In genomic region chr16:2004795-2005517, GRCh38 we compare ENCODE assay signal across 14 cellular contexts. TPM values are rescaled to one million over a fixed set of nuclear protein-coding genes. Genes with fewer than 3 reads are reported as not detected.
DNase-seq lines count a peak whose midpoint lies in the region; ATAC-seq and TF ChIP-seq lines count a peak whose summit lies in the region.
"Had no signal": no experiment of that assay in that cellular context is flagged by ENCODE, and none has a peak within 500 bp of the region (broad histone marks: within the 10 kb centered on the region; RNA-seq: fewer than 3 reads in every experiment).

No MANE protein-coding gene starts in this region.

- ATAC-seq in gastrocnemius medialis (no peak), GM21423 (IDR thresholded peaks at IDR 0.05; ENCODE audit: unreplicated experiment) (no peak), HG03039 (IDR thresholded peaks at IDR 0.05; ENCODE audit: unreplicated experiment) (no peak)

- H3K9ac ChIP-seq in HUES64 (ENCODE audit: low read depth, low read length), result no peak overlapping the region

- intact Hi-C loops in gastrocnemius medialis (cut with DNase I; ENCODE audit: low total_unique reads), result loop anchor here (5.0 to 10.0 kb wide), 2 partner anchors 262 to 530 kb away; partner anchors contain the start of genes CEMP1, PDPK1 and RNPS1

- H3K4me3 ChIP-seq in HUES64 (ENCODE audit: low read length) (no peak overlapping the region), gastrocnemius medialis (no peak overlapping the region)
- H3K4me3 ChIP-seq: SK-N-MC, tibial artery had no signal

- H3K4me3 Mint-ChIP-seq in chondrocyte (ENCODE audit: unreplicated experiment), result peak overlapping the region; percentile 35
- H3K4me3 Mint-ChIP-seq in HFFc6, result no peak overlapping the region

- TF ChIP-seq POLR2A in gastrocnemius medialis (IDR thresholded peaks at IDR 0.05), result no peak

- H3K9me3 Mint-ChIP-seq in chondrocyte (ENCODE audit: low read depth) (no peaks in the 10 kb centered on the region), HFFc6 (no peaks in the 10 kb centered on the region)

- in situ Hi-C loops in gastrocnemius medialis (cut with MboI; ENCODE audit: low sequenced_read_pairs in 4 of 4), result no loop called here

- WGBS in HUES64, result 90% methylated on average over 34 of the region's 34 CpGs

- peaks cover 43% of the 10 kb centered on the region for H3K36me3 ChIP-seq in HUES64 (ENCODE audit: insufficient read depth, low read length)
- peaks cover 0 to 30% of the 10 kb centered on the region in 2 donors for H3K36me3 ChIP-seq in gastrocnemius medialis

- no peak for TF ChIP-seq CTCF in chondrocyte (IDR thresholded peaks at IDR 0.05)
- no peak for TF ChIP-seq CTCF in gastrocnemius medialis (IDR thresholded peaks at IDR 0.05 in 4 of 5, conservative IDR thresholded peaks at IDR 0.05 in 1 of 5)
- TF ChIP-seq CTCF in HFFc6 (IDR thresholded peaks at IDR 0.05), result no peak

- peaks cover 6% of the 10 kb centered on the region for H3K36me3 Mint-ChIP-seq in chondrocyte (ENCODE audit: low read depth)
- H3K36me3 Mint-ChIP-seq in HFFc6 (ENCODE audit: low read depth), result peaks cover 5% of the 10 kb centered on the region; the same call in 1 of the 2 replicates

- no peaks in the 10 kb centered on the region for H3K9me3 ChIP-seq in HUES64 (ENCODE audit: insufficient read depth, low read depth, low read length)
- H3K9me3 ChIP-seq in gastrocnemius medialis, result no peaks in the 10 kb centered on the region
- H3K9me3 ChIP-seq: esophagus muscularis mucosa, tibial artery had no signal

- H3K27ac ChIP-seq in HUES64 (ENCODE audit: low read depth, low read length) (peak overlapping the region; percentile 74; the same call in 1 of the 2 replicates), gastrocnemius medialis (peak overlapping the region in 3 of 4 donors; percentile 78 to 81 (median 79))
- H3K27ac ChIP-seq: esophagus muscularis mucosa, SK-N-MC, tibial artery had no signal

- H3K27ac Mint-ChIP-seq in chondrocyte (ENCODE audit: unreplicated experiment) (no peak overlapping the region), HFFc6 (no peak overlapping the region)

- H3K27me3 Mint-ChIP-seq in chondrocyte (ENCODE audit: low read depth) (no peaks in the 10 kb centered on the region), HFFc6 (ENCODE audit: insufficient read depth) (peaks cover 2% of the 10 kb centered on the region; the same call in 1 of the 2 replicates)

- DNase-seq in NCI-H2196 (lab: John Stamatoyannopoulos, UW; ENCODE audit: unreplicated experiment) (peak; percentile 31), NCI-H2196 treated with DMSO at 0.1 percent for 48 hours (lab: John Stamatoyannopoulos, UW; ENCODE audit: unreplicated experiment) (no peak), chondrocyte (ENCODE audit: low spot score) (no peak), gastrocnemius medialis (no peak), HFFc6 (no peak)
- DNase-seq: KG1, NCI-H187, tibial artery had no signal

- H3K4me1 ChIP-seq in HUES64 (ENCODE audit: insufficient read depth, low read length) (peaks cover 14% of the 10 kb centered on the region; the same call in 1 of the 2 replicates), gastrocnemius medialis (peaks cover 45 to 59% of the 10 kb centered on the region in 2 donors)

- H3K27me3 ChIP-seq in HUES64 (ENCODE audit: insufficient read depth, low read length) (no peaks in the 10 kb centered on the region), gastrocnemius medialis (no peaks in the 10 kb centered on the region)
- H3K27me3 ChIP-seq: esophagus muscularis mucosa, tibial artery had no signal

- H3K4me1 Mint-ChIP-seq in chondrocyte (ENCODE audit: low read depth) (peaks cover 41% of the 10 kb centered on the region), HFFc6 (ENCODE audit: low read depth) (peaks cover 20% of the 10 kb centered on the region)

RNA-seq across cellular contexts. Expression of gene ZNF598, which starts 4.7 kb away (rescaled TPM):
- polyA plus RNA-seq in HUES64 (2013, experiment 1 of 2), result 28.1 TPM
- 25.1 TPM for polyA plus RNA-seq in HUES64 (2013, experiment 2 of 2)
- total RNA-seq in chondrocyte (39.0 to 43.4 TPM (median 41.7 TPM) in 3 replicates), gastrocnemius medialis (10 to 100 TPM; 57.0 to 92.2 (median 75.4) TPM)
- total RNA-seq in HFFc6 (2021; fragmentation: NEBNext Ultra II Directional; extraction: Animal tissue kit (Norgen Biotek cat#: 25700)), result 10 to 100 TPM; 37.1 to 48.1 (median 40.7) TPM

RNA-seq across cellular contexts. Expression of gene NPW, which starts 14.6 kb away (rescaled TPM):
- polyA plus RNA-seq in HUES64 (2013, experiment 1 of 2), result 1.8 TPM
- polyA plus RNA-seq in HUES64 (2013, experiment 2 of 2), result 1.4 TPM
- total RNA-seq in chondrocyte, result 1.1 to 3.7 TPM (median 2.5 TPM) in 3 replicates
- total RNA-seq in gastrocnemius medialis, result not detected
- 1 to 10 TPM in 4 of 6 experiments, under 1 TPM in 2; 0.57 to 2.1 (median 1.4) TPM for total RNA-seq in HFFc6 (2021; fragmentation: NEBNext Ultra II Directional; extraction: Animal tissue kit (Norgen Biotek cat#: 25700))
- total RNA-seq: esophagus muscularis mucosa, osteoblast had no signal

RNA-seq across cellular contexts. Expression of gene SYNGR3, which starts 15.2 kb away (rescaled TPM):
- 5.5 TPM for polyA plus RNA-seq in HUES64 (2013, experiment 1 of 2)
- 8.5 TPM for polyA plus RNA-seq in HUES64 (2013, experiment 2 of 2)
- total RNA-seq in chondrocyte (0.39 to 0.74 TPM (median 0.67 TPM) in 3 replicates), gastrocnemius medialis (1 to 10 TPM in 1 of 4 donors, not detected in 3; 2.3 TPM)
- 1 to 10 TPM in 5 of 6 experiments, under 1 TPM in 1; 0.96 to 1.4 (median 1.2) TPM for total RNA-seq in HFFc6 (2021; fragmentation: NEBNext Ultra II Directional; extraction: Animal tissue kit (Norgen Biotek cat#: 25700))

RNA-seq across cellular contexts. Expression of gene GFER, which starts 21.0 kb away (rescaled TPM):
- polyA plus RNA-seq in HUES64 (2013, experiment 1 of 2), result 28.7 TPM
- polyA plus RNA-seq in HUES64 (2013, experiment 2 of 2), result 23.8 TPM
- total RNA-seq in chondrocyte, result 17.0 to 19.7 TPM (median 17.5 TPM) in 3 replicates
- 10 to 100 TPM; 16.3 to 27.0 (median 20.1) TPM for total RNA-seq in gastrocnemius medialis
- total RNA-seq in HFFc6 (2021; fragmentation: NEBNext Ultra II Directional; extraction: Animal tissue kit (Norgen Biotek cat#: 25700)), result 10 to 100 TPM; 28.8 to 45.5 (median 40.2) TPM

RNA-seq across cellular contexts. Expression of gene NHERF2, which starts 21.7 kb away (rescaled TPM):
- 5.8 TPM for polyA plus RNA-seq in HUES64 (2013, experiment 1 of 2)
- 7.9 TPM for polyA plus RNA-seq in HUES64 (2013, experiment 2 of 2)
- total RNA-seq in chondrocyte (61.5 to 89.4 TPM (median 87.0 TPM) in 3 replicates), gastrocnemius medialis (10 to 100 TPM; 51.6 to 86.9 (median 74.4) TPM)
- 100 to 1,000 TPM; 140 to 177 (median 152) TPM for total RNA-seq in HFFc6 (2021; fragmentation: NEBNext Ultra II Directional; extraction: Animal tissue kit (Norgen Biotek cat#: 25700))
